ENCODE assay signal across 1 cellular context in genomic region chr6:31702819-31703716, GRCh38.
TF ChIP-seq lines count a peak whose summit lies in the region.

Gene ABHD16A, minus strand, starts transcription at chr6:31703324. Its CDS starts 43 bp downstream, at chr6:31703281.

TF ChIP-seq in K562, 482 proteins besides CTCF, POLR2A, EP300 and RAD21 (continued from another document and continues in another):
- TF ChIP-seq RREB1 (CRISPR knock-in tag; IDR thresholded peaks at IDR 0.05) (peak; percentile 67; the same call in 1 of the 2 replicates), ESRRA (IDR thresholded peaks at IDR 0.05; ENCODE audit: borderline replicate concordance, low read depth) (peak; percentile 69), NFIX (CRISPR knock-in tag; IDR thresholded peaks at IDR 0.05; ENCODE audit: low read depth) (no peak), ZBTB7A (IDR thresholded peaks at IDR 0.05; ENCODE audit: borderline replicate concordance, control insufficient read depth, low read depth, low read length) (peak; percentile 63; the same call in 1 of the 2 replicates), BACH1 (tag; IDR thresholded peaks at IDR 0.05) (peak; percentile 60; the same call in 1 of the 2 replicates), HSF4 (CRISPR knock-in tag; IDR thresholded peaks at IDR 0.05; ENCODE audit: borderline replicate concordance) (no peak), REST (CRISPR knock-in tag; IDR thresholded peaks at IDR 0.05; ENCODE audit: low read depth) (peak; percentile 77; the same call in 1 of the 2 replicates), SRF (CRISPR knock-in tag; IDR thresholded peaks at IDR 0.05) (peak; percentile 25 to 94; a peak in 3 of 4 replicates), FOSL1 (tag; conservative IDR thresholded peaks at IDR 0.05) (peak; percentile 62; the same call in 1 of the 2 replicates), CBFB (CRISPR knock-in tag; IDR thresholded peaks at IDR 0.05) (no peak), ZNF57 (CRISPR knock-in tag; IDR thresholded peaks at IDR 0.05) (0 out of 2 replicates have a peak, but pooled peaks have one; percentile 31), STAT5B (CRISPR knock-in tag; IDR thresholded peaks at IDR 0.05) (no peak), HMBOX1 (IDR thresholded peaks at IDR 0.05) (0 out of 2 replicates have a peak, but pooled peaks have one; percentile 41), POLR2AphosphoS2 (IDR thresholded peaks at IDR 0.05; ENCODE audit: low read length) (peak; percentile 54; the same call in 1 of the 2 replicates), POLR2H (tag; IDR thresholded peaks at IDR 0.05; ENCODE audit: low read depth) (peak; percentile 96), CEBPZ (IDR thresholded peaks at IDR 0.05; ENCODE audit: borderline replicate concordance, low read depth, low read length) (no peak; the same call in 1 of the 2 replicates), HDAC2 (IDR thresholded peaks at IDR 0.05) (peak; percentile 58), HINFP (tag; conservative IDR thresholded peaks at IDR 0.05; ENCODE audit: low read depth) (no peak), TAL1 (IDR thresholded peaks at IDR 0.05) (no peak; the same call in 1 of the 2 replicates), ZBTB49 (CRISPR knock-in tag; IDR thresholded peaks at IDR 0.05; ENCODE audit: borderline replicate concordance) (no peak), SMAD1 (IDR thresholded peaks at IDR 0.05; ENCODE audit: low read depth, low read length, partially characterized antibody) (no peak), HDAC8 (tag; IDR thresholded peaks at IDR 0.05) (peak; percentile 44; the same call in 1 of the 2 replicates), ZKSCAN8 (CRISPR knock-in tag; IDR thresholded peaks at IDR 0.05) (0 out of 2 replicates have a peak, but pooled peaks have one; percentile 53), SRSF7 (optimal IDR thresholded peaks at IDR 0.05; ENCODE audit: low read depth, low read length) (no peak), ZC3H4 (CRISPR knock-in tag; IDR thresholded peaks at IDR 0.05; ENCODE audit: borderline replicate concordance) (peak; percentile 80; the same call in 1 of the 2 replicates), MXI1 (IDR thresholded peaks at IDR 0.05; ENCODE audit: low read depth, low read length) (peak; percentile 97), MCM5 (IDR thresholded peaks at IDR 0.05; ENCODE audit: low read depth) (no peak), CCAR2 (IDR thresholded peaks at IDR 0.05; ENCODE audit: low read depth, low read length) (no peak), RBM14 (IDR thresholded peaks at IDR 0.05; ENCODE audit: borderline replicate concordance, insufficient read depth, low read depth, low read length) (no peak), PHB2 (IDR thresholded peaks at IDR 0.05; ENCODE audit: low read depth) (no peak; the same call in 1 of the 2 replicates), RUNX1 (IDR thresholded peaks at IDR 0.05; ENCODE audit: low read depth) (peak; percentile 54; the same call in 1 of the 2 replicates), CGGBP1 (CRISPR knock-in tag; IDR thresholded peaks at IDR 0.05) (no peak; the same call in 1 of the 2 replicates), ZNF695 (CRISPR knock-in tag; IDR thresholded peaks at IDR 0.05) (no peak), ZNF3 (CRISPR knock-in tag; IDR thresholded peaks at IDR 0.05) (no peak), SAP30 (IDR thresholded peaks at IDR 0.05; ENCODE audit: borderline replicate concordance, insufficient read depth, low read depth, low read length, poor library complexity, severe bottlenecking) (peak; percentile 80), FOXJ3 (CRISPR knock-in tag; IDR thresholded peaks at IDR 0.05) (no peak; the same call in 1 of the 2 replicates), ZKSCAN3 (CRISPR knock-in tag; IDR thresholded peaks at IDR 0.05) (no peak), ZNF583 (CRISPR knock-in tag; IDR thresholded peaks at IDR 0.05) (no peak), GABPB1 (CRISPR knock-in tag; IDR thresholded peaks at IDR 0.05) (peak; percentile 81)
